15 cellular contexts compared by ENCODE assay signal in genomic region chr4:184402740-184403383, GRCh38.
DNase-seq lines count a peak whose midpoint lies in the region; ATAC-seq, FAIRE-seq and TF ChIP-seq lines count a peak whose summit lies in the region.
"Had no signal": no experiment of that assay in that cellular context is flagged by ENCODE, and none has a peak within 500 bp of the region (broad histone marks: within the 10 kb centered on the region; RNA-seq: fewer than 3 reads in every experiment).

No MANE protein-coding gene starts in this region.

- H3K4me1 ChIP-seq in K562 (replicated peaks in 1 of 2; ENCODE audit: control insufficient read depth in 2 of 2, insufficient read depth in 2 of 2, low read length in 2 of 2) = no peaks in the 10 kb centered on the region; a peak in 1 of 5 replicates
- peaks cover 33 to 39% of the 10 kb centered on the region in 2 experiments for H3K4me1 ChIP-seq in neutrophil (ENCODE audit: control insufficient read depth in 1 of 2, insufficient read depth in 1 of 2, low read depth in 1 of 2, low read length in 1 of 2)
- H3K4me1 ChIP-seq in tibial artery = peaks cover 0 to 51% (median 8%) of the 10 kb centered on the region in 4 donors
- peaks cover 0 to 16% (median 3%) of the 10 kb centered on the region in 4 donors for H3K4me1 ChIP-seq in Peyer's patch
- H3K4me1 ChIP-seq: SJCRH30 had no signal

- POLR2A ChIA-PET in K562 (lab: Yijun Ruan, JAX) = no interaction called here

- H3K27me3 ChIP-seq in K562 (ENCODE audit: control insufficient read depth in 2 of 2, insufficient read depth in 2 of 2, low read length in 2 of 2) = no peaks in the 10 kb centered on the region
- H3K27me3 ChIP-seq in neutrophil = no peaks in the 10 kb centered on the region
- no peaks in the 10 kb centered on the region for H3K27me3 ChIP-seq in tibial artery
- no peaks in the 10 kb centered on the region for H3K27me3 ChIP-seq in Peyer's patch
- H3K27me3 ChIP-seq: SJCRH30, transverse colon had no signal

- H3K9ac ChIP-seq in K562 (ENCODE audit: insufficient read depth in 1 of 2, low read depth in 2 of 2, low read length in 2 of 2) = no peak overlapping the region

- no peak for TF ChIP-seq EP300 in K562 (IDR thresholded peaks at IDR 0.05; ENCODE audit: low read length)

- ATAC-seq in GM18502 (IDR thresholded peaks at IDR 0.05; ENCODE audit: poor library complexity, unreplicated experiment) (peak; percentile 58), HG02852 (IDR thresholded peaks at IDR 0.05; ENCODE audit: unreplicated experiment) (peak; percentile 48), K562 (no peak), HG03520 (IDR thresholded peaks at IDR 0.05; ENCODE audit: unreplicated experiment) (no peak)

- no peak for TF ChIP-seq CTCF in K562 (IDR thresholded peaks at IDR 0.05 in 2 of 3, conservative IDR thresholded peaks at IDR 0.05 in 1 of 3; ENCODE audit: insufficient read depth in 2 of 3, low read depth in 1 of 3, low read length in 3 of 3)
- no peak for TF ChIP-seq CTCF in neutrophil (IDR thresholded peaks at IDR 0.05)
- TF ChIP-seq CTCF in tibial artery (IDR thresholded peaks at IDR 0.05) = no peak
- TF ChIP-seq CTCF in Peyer's patch (IDR thresholded peaks at IDR 0.05) = no peak

- no peak for TF ChIP-seq POLR2A in K562 (conservative IDR thresholded peaks at IDR 0.05)
- TF ChIP-seq POLR2A in Peyer's patch (IDR thresholded peaks at IDR 0.05) = no peak

- H3K4me2 ChIP-seq in K562 (ENCODE audit: insufficient read depth, low read length) = no peak overlapping the region

- no peak for TF ChIP-seq RAD21 in K562 (CRISPR knock-in tag; conservative IDR thresholded peaks at IDR 0.05 in 1 of 2, IDR thresholded peaks at IDR 0.05 in 1 of 2)

- intact Hi-C loops in K562 (cut with micrococcal nuclease) (no loop called here), tibial artery (cut with DNase I; ENCODE audit: low total_unique reads) (no loop called here)

- H3K36me3 ChIP-seq in K562 (ENCODE audit: control insufficient read depth, insufficient read depth, low read length) (peaks cover 23% of the 10 kb centered on the region; the same call in 2 of the 3 replicates), neutrophil (peaks cover 92% of the 10 kb centered on the region), tibial artery (peaks cover 40 to 65% (median 40%) of the 10 kb centered on the region in 3 donors), Peyer's patch (peaks cover 0 to 89% (median 0%) of the 10 kb centered on the region in 3 donors)
- H3K36me3 ChIP-seq: SJCRH30 had no signal

- no peaks in the 10 kb centered on the region for H3K9me1 ChIP-seq in K562 (ENCODE audit: control insufficient read depth, insufficient read depth, low read length)

- FAIRE-seq in K562 (lab: Jason Lieb, UNC) = no peak
- FAIRE-seq: bronchial epithelial cell, islet of Langerhans had no signal

- WGBS in K562 (ENCODE audit: insufficient coverage, low coverage, missing lambda C conversion rate) = 81% methylated on average over 14 of the region's 14 CpGs

- BruUV-seq in K562 (replicated peaks; lab: Mats Ljungman, UMichigan) = no TSS peak

- no peaks in the 10 kb centered on the region for H4K20me1 ChIP-seq in K562 (replicated peaks; ENCODE audit: control insufficient read depth, insufficient read depth, low read length)

- H3K9me3 ChIP-seq in K562 (replicated peaks; ENCODE audit: control insufficient read depth, insufficient read depth, low read depth, low read length) (no peaks in the 10 kb centered on the region), neutrophil (no peaks in the 10 kb centered on the region), tibial artery (no peaks in the 10 kb centered on the region), Peyer's patch (no peaks in the 10 kb centered on the region)
- H3K9me3 ChIP-seq: SJCRH30, transverse colon had no signal

- no peaks in the 10 kb centered on the region for H3K79me2 ChIP-seq in K562 (ENCODE audit: control insufficient read depth, insufficient read depth, low read length)

- H3K4me3 ChIP-seq in K562 (no peak overlapping the region), neutrophil (ENCODE audit: low read depth in 1 of 2, low read length in 1 of 2) (no peak overlapping the region), tibial artery (no peak overlapping the region), Peyer's patch (no peak overlapping the region)
- H3K4me3 ChIP-seq: SJCRH30, transverse colon had no signal

- CTCF ChIA-PET in K562 (lab: Yijun Ruan, JAX; ENCODE audit: low intra/inter-chr PET ratio) = no interaction called here

- no peak overlapping the region for H2AFZ ChIP-seq in K562 (ENCODE audit: low read depth, low read length)

- in situ Hi-C loops in K562 (cut with MboI) = no loop called here

- no peak overlapping the region for H3K27ac ChIP-seq in K562 (ENCODE audit: extremely low read depth, low read depth, low read length)
- peak overlapping the region; percentile 74 for H3K27ac ChIP-seq in neutrophil
- H3K27ac ChIP-seq in tibial artery = no peak overlapping the region
- H3K27ac ChIP-seq in Peyer's patch = no peak overlapping the region
- H3K27ac ChIP-seq: SJCRH30, transverse colon had no signal

- no peak for DNase-seq in K562 (ENCODE audit: extremely low read depth in 1 of 4, low spot score in 3 of 4)
- no peak for DNase-seq in tibial artery
- DNase-seq in Peyer's patch = no peak
- DNase-seq: activated CD8-positive, alpha-beta memory T cell treated with anti-CD3 and anti-CD28 coated beads for 24 hours; activated gamma-delta T cell; C1 segment of cervical spinal cord; NCI-H2227 treated with DMSO at 0.1 percent for 48 hours; SJCRH30; transverse colon had no signal

TF ChIP-seq in K562, 482 proteins besides CTCF, POLR2A, EP300 and RAD21 (continues in another document):
- no peak for TF ChIP-seq AFF4 (CRISPR knock-in tag; IDR thresholded peaks at IDR 0.05)

Comparison
In these comparisons a context has a peak if more than half of its experiments do, and no peak if none do; other contexts are left out.
1. ATAC-seq: peak in GM18502 (single experiment) and HG02852 (single experiment); none in K562 (single experiment) and HG03520 (single experiment).